34 cellular contexts compared by ENCODE assay signal in genomic region chrX:4150259-4150658, GRCh38.
"Had no signal": no experiment of that assay in that cellular context is flagged by ENCODE, and none has a peak within 500 bp of the region (broad histone marks: within the 10 kb centered on the region; RNA-seq: fewer than 3 reads in every experiment).

No MANE protein-coding gene starts in this region.

- H3K4me2 ChIP-seq: KMS-11 had no signal

- H3K9ac ChIP-seq: KMS-11 had no signal

- H3K4me3 ChIP-seq: MG63 had no signal

- H3K9me3 ChIP-seq: MG63 had no signal

- DNase-seq: Kasumi-1, KBM-7, KG1, MG63, MV-4-11, NCI-H1048, NCI-H1092, NCI-H1092 treated with DMSO at 0.1 percent for 48 hours, NCI-H1105, NCI-H1105 treated with DMSO at 0.1 percent for 48 hours, NCI-H1417, NCI-H1417 treated with DMSO at 0.1 percent for 48 hours, NCI-H1436, NCI-H1436 treated with DMSO at 0.1 percent for 48 hours, NCI-H146, NCI-H1694, NCI-H1694 treated with DMSO at 0.1 percent for 48 hours, NCI-H187, NCI-H187 treated with DMSO at 0.1 percent for 48 hours, NCI-H1930, NCI-H2029, NCI-H2029 treated with DMSO at 0.1 percent for 48 hours, NCI-H2081, NCI-H2081 treated with DMSO at 0.1 percent for 48 hours, NCI-H2107, NCI-H2171, NCI-H2171 treated with DMSO at 0.1 percent for 48 hours, NCI-H2227 treated with DMSO at 0.1 percent for 48 hours, NCI-H226, NCI-H345, NCI-H446, NCI-H446 treated with DMSO at 0.1 percent for 48 hours, NCI-H510A had no signal

- H3K27ac ChIP-seq: KMS-11 had no signal

- H3K27me3 ChIP-seq: MG63 had no signal

- H3K36me3 ChIP-seq: MG63 had no signal
